ENCODE assay signal across 11 cellular contexts in the genomic region with DNA sequence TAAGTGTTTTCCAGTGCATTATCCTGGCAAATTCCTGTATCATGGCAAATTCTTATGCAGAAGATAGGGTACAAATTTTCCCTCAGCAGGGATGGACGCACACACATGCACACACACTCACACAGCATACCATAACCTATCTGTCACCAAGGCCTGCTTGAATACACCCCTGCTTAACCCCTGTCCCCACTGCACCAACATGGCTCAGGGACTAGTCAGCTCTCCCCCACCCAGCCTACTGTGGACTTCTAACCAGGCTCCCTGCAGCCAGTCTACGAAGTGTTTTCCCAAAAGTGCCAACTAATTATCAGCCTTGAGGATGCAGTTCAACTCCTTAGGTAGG.
DNase-seq lines count a peak whose midpoint lies in the region; ATAC-seq, FAIRE-seq and TF ChIP-seq lines count a peak whose summit lies in the region.
"Had no signal": no experiment of that assay in that cellular context is flagged by ENCODE, and none has a peak within 500 bp of the region (broad histone marks: within the 10 kb centered on the region; RNA-seq: fewer than 3 reads in every experiment).

No MANE protein-coding gene starts in this region.

- no peak for TF ChIP-seq EP300 in H1 (IDR thresholded peaks at IDR 0.05; ENCODE audit: borderline replicate concordance in 1 of 2, low read depth in 2 of 2, low read length in 2 of 2)

- peak overlapping the region; percentile 31; the same call in 1 of the 2 replicates for H3K4me2 ChIP-seq in OCI-LY1 (ENCODE audit: low read length)
- no peak overlapping the region for H3K4me2 ChIP-seq in H1 (ENCODE audit: insufficient read depth in 1 of 2, low read depth in 2 of 2, low read length in 2 of 2)

- TF ChIP-seq CTCF in Caco-2 (IDR thresholded peaks at IDR 0.05; ENCODE audit: insufficient read depth in 1 of 2, low read depth in 1 of 2, low read length in 1 of 2, severe bottlenecking in 1 of 2, unreplicated experiment in 1 of 2) (no peak), OCI-LY1 (IDR thresholded peaks at IDR 0.05; ENCODE audit: low read length) (no peak), H1 (IDR thresholded peaks at IDR 0.05; ENCODE audit: control extremely low read depth in 1 of 3, insufficient read depth in 1 of 3, low read depth in 1 of 3, low read length in 3 of 3) (no peak), nephron (IDR thresholded peaks at IDR 0.05; ENCODE audit: unreplicated experiment in 3 of 3) (no peak)

- no peak overlapping the region for H3K23ac ChIP-seq in H1 (ENCODE audit: insufficient read length)

- FAIRE-seq in H1 (lab: Jason Lieb, UNC) = no peak

- H3K36me3 Mint-ChIP-seq in Caco-2 (ENCODE audit: insufficient read depth, unreplicated experiment) (no peaks in the 10 kb centered on the region), nephron (ENCODE audit: low read depth) (no peaks in the 10 kb centered on the region)
- H3K36me3 Mint-ChIP-seq: natural killer cell treated with Interleukin-12 subunit alpha and Interleukin-12 subunit beta and Interleukin-15 and Interleukin-18, amount 100 ng/mL, for 72 hours had no signal

- no peak overlapping the region for H2BK12ac ChIP-seq in H1 (ENCODE audit: low read depth, low read length)

- H2BK120ac ChIP-seq in H1 (replicated peaks; ENCODE audit: low read depth, low read length) = no peak overlapping the region

- H3K27ac Mint-ChIP-seq in Caco-2 (ENCODE audit: unreplicated experiment) (peak overlapping the region; percentile 18), nephron (peak overlapping the region in 2 of 3 experiments; percentile 84 to 88)

- no TSS peak for BruUV-seq in Caco-2 (replicated peaks; lab: Mats Ljungman, UMichigan)

- H3K27me3 ChIP-seq in Caco-2 (replicated peaks; ENCODE audit: control insufficient read depth, insufficient read depth, low read length) (no peaks in the 10 kb centered on the region), OCI-LY1 (ENCODE audit: insufficient read depth, low read length) (no peaks in the 10 kb centered on the region), H1 (replicated peaks in 1 of 4; ENCODE audit: control insufficient read depth in 3 of 4, extremely low read depth in 1 of 4, insufficient read depth in 3 of 4, low read length in 3 of 4) (no peaks in the 10 kb centered on the region)

- H3K9me2 ChIP-seq in OCI-LY1 (ENCODE audit: low read depth, low read length) = no peaks in the 10 kb centered on the region

- H3K36me3 ChIP-seq in Caco-2 (ENCODE audit: control insufficient read depth, insufficient read depth, low read length) = no peaks in the 10 kb centered on the region
- H3K36me3 ChIP-seq in OCI-LY1 (ENCODE audit: insufficient read depth, low read length) = peaks cover 6% of the 10 kb centered on the region
- no peaks in the 10 kb centered on the region for H3K36me3 ChIP-seq in H1 (ENCODE audit: control insufficient read depth in 2 of 4, insufficient read depth in 4 of 4, low read length in 3 of 4)

- H3K4me3 Mint-ChIP-seq in Caco-2 (ENCODE audit: unreplicated experiment) (no peak overlapping the region), nephron (no peak overlapping the region)

- H2AK5ac ChIP-seq in H1 (ENCODE audit: low read depth, low read length) = no peak overlapping the region

- no peak overlapping the region for H2BK5ac ChIP-seq in H1 (ENCODE audit: low read depth, low read length)

- H3K4me3 ChIP-seq in Caco-2 (ENCODE audit: low read depth, low read length) (no peak overlapping the region), OCI-LY1 (ENCODE audit: low read depth, low read length, poor library complexity, severe bottlenecking) (no peak overlapping the region), H1 (ENCODE audit: extremely low read depth in 1 of 4, insufficient read depth in 2 of 4, low read depth in 3 of 4, low read length in 4 of 4) (no peak overlapping the region)

- H2BK20ac ChIP-seq in H1 (ENCODE audit: low read length) = no peak overlapping the region

- no peaks in the 10 kb centered on the region for H4K20me1 ChIP-seq in OCI-LY1 (ENCODE audit: insufficient read depth, low read length)
- H4K20me1 ChIP-seq in H1 (replicated peaks in 1 of 2; ENCODE audit: control insufficient read depth in 1 of 2, insufficient read depth in 2 of 2, low read length in 2 of 2) = no peaks in the 10 kb centered on the region

- no peak overlapping the region for H3K14ac ChIP-seq in H1 (ENCODE audit: insufficient read length)

- H3K4ac ChIP-seq in H1 (replicated peaks; ENCODE audit: insufficient read length, low read depth, low read length) = no peak overlapping the region

- no peak overlapping the region for H2BK15ac ChIP-seq in H1 (ENCODE audit: low read length)

- no peak for ATAC-seq in GM19328 (IDR thresholded peaks at IDR 0.05; ENCODE audit: unreplicated experiment)
- no peak for ATAC-seq in GM21786 (IDR thresholded peaks at IDR 0.05; ENCODE audit: unreplicated experiment)

- H3K9me3 ChIP-seq in Caco-2 = no peaks in the 10 kb centered on the region
- no peaks in the 10 kb centered on the region for H3K9me3 ChIP-seq in OCI-LY1 (ENCODE audit: low read length)
- H3K9me3 ChIP-seq in H1 (ENCODE audit: insufficient read depth in 2 of 2, low read depth in 1 of 2, low read length in 1 of 2) = no peaks in the 10 kb centered on the region

- H2AFZ ChIP-seq in OCI-LY1 (ENCODE audit: low read length) = no peak overlapping the region
- no peak overlapping the region for H2AFZ ChIP-seq in H1 (ENCODE audit: low read length)

- no peak overlapping the region for H3K56ac ChIP-seq in H1 (replicated peaks; ENCODE audit: insufficient read length, low read depth, low read length)

- H3K9ac ChIP-seq in OCI-LY1 (ENCODE audit: low read length) (no peak overlapping the region; the same call in 1 of the 2 replicates), H1 (replicated peaks in 1 of 4; ENCODE audit: extremely low read depth in 1 of 4, low read depth in 3 of 4, low read length in 3 of 4) (no peak overlapping the region)

- no peak overlapping the region for H3K18ac ChIP-seq in H1 (ENCODE audit: extremely low read depth, low read length)

- intact Hi-C loops in Caco-2 (cut with micrococcal nuclease; ENCODE audit: unreplicated experiment) = loop anchor here (1.0 to 2.0 kb wide), 3 partner anchors 14 to 148 kb away; a partner anchor contains a TSS

- 89% methylated on average over 2 of the region's 2 CpGs; no CpG with 5 or more reads in 1 of the 2 experiments for WGBS in H1 (ENCODE audit: extremely low coverage in 1 of 2, insufficient coverage in 1 of 2, insufficient read length in 1 of 2, insufficient replicate concordance in 2 of 2, low coverage in 1 of 2, low lambda C conversion rate in 2 of 2, missing lambda C conversion rate in 1 of 2), 2 experiments

- H3K79me2 ChIP-seq in OCI-LY1 (ENCODE audit: insufficient read depth, low read length) (peaks cover 69% of the 10 kb centered on the region), H1 (ENCODE audit: control insufficient read depth in 1 of 2, insufficient read depth in 2 of 2, low read length in 2 of 2) (no peaks in the 10 kb centered on the region)

- DNase-seq in Caco-2 (no peak), H1 (ENCODE audit: low read depth in 1 of 2, low spot score in 2 of 2) (no peak), mesenteric fat pad (ENCODE audit: low spot score) (no peak)
- DNase-seq in stimulated activated CD4-positive, alpha-beta T cell treated with anti-CD3 and anti-CD28 coated beads, Interleukin-2, amount 100 ng/mL, for 24 hours = no peak
- DNase-seq: central memory CD4-positive, alpha-beta T cell; NCI-H524 treated with DMSO at 0.1 percent for 48 hours had no signal

- no peak for TF ChIP-seq POLR2A in H1 (IDR thresholded peaks at IDR 0.05; ENCODE audit: control extremely low read depth in 1 of 2, low read depth in 2 of 2, low read length in 2 of 2)

- no peaks in the 10 kb centered on the region for H3K9me3 Mint-ChIP-seq in Caco-2 (ENCODE audit: unreplicated experiment)
- no peaks in the 10 kb centered on the region for H3K9me3 Mint-ChIP-seq in nephron
- H3K9me3 Mint-ChIP-seq: natural killer cell treated with Interleukin-12 subunit alpha and Interleukin-12 subunit beta and Interleukin-15 and Interleukin-18, amount 100 ng/mL, for 72 hours had no signal

- H3K27me3 Mint-ChIP-seq in Caco-2 (ENCODE audit: insufficient read depth, unreplicated experiment) (no peaks in the 10 kb centered on the region), nephron (ENCODE audit: low read depth) (no peaks in the 10 kb centered on the region)
- H3K27me3 Mint-ChIP-seq: natural killer cell treated with Interleukin-12 subunit alpha and Interleukin-12 subunit beta and Interleukin-15 and Interleukin-18, amount 100 ng/mL, for 72 hours had no signal

- no peak overlapping the region for H4K5ac ChIP-seq in H1 (ENCODE audit: insufficient read length, low read depth, low read length)

- POLR2A ChIA-PET in Caco-2 (lab: Charles Lee) = no interaction called here
- POLR2A ChIA-PET in H1 (lab: Charles Lee; ENCODE audit: partially characterized antibody) = interaction anchor here (0.6 to 0.9 kb wide), 3 partner anchors 9 to 70 kb away, joined by 3 read pairs; a partner anchor contains a TSS

- H3F3A ChIP-seq in OCI-LY1 (ENCODE audit: insufficient read depth, low read length) = no peaks in the 10 kb centered on the region

- H4K91ac ChIP-seq in H1 (replicated peaks; ENCODE audit: insufficient read length, low read length) = no peak overlapping the region

- TF ChIP-seq RAD21 in H1 (IDR thresholded peaks at IDR 0.05 in 1 of 2, conservative IDR thresholded peaks at IDR 0.05 in 1 of 2; ENCODE audit: low read depth in 2 of 2, low read length in 2 of 2) = no peak

- H3K4me1 Mint-ChIP-seq in Caco-2 (ENCODE audit: low read depth, unreplicated experiment) (peaks cover 30% of the 10 kb centered on the region), nephron (peaks cover 36% of the 10 kb centered on the region)

- no peaks in the 10 kb centered on the region for H3K23me2 ChIP-seq in H1 (ENCODE audit: low read depth, low read length)

- peaks cover 25% of the 10 kb centered on the region for H3K4me1 ChIP-seq in Caco-2
- peaks cover 50% of the 10 kb centered on the region for H3K4me1 ChIP-seq in OCI-LY1 (ENCODE audit: insufficient read depth, low read length, severe bottlenecking)
- peaks cover 0 to 6% (median 3%) of the 10 kb centered on the region in 4 experiments; a peak in 4 of 7 replicates for H3K4me1 ChIP-seq in H1 (replicated peaks in 1 of 4; ENCODE audit: control insufficient read depth in 3 of 4, insufficient read depth in 4 of 4, low read length in 3 of 4)

- H3K27ac ChIP-seq in OCI-LY1 (ENCODE audit: low read depth, low read length, poor library complexity, severe bottlenecking) (peak overlapping the region; percentile 51), H1 (ENCODE audit: low read depth, low read length) (no peak overlapping the region)

- CTCF ChIA-PET in Caco-2 (lab: Charles Lee) = interaction anchor here (0.7 kb wide), 1 partner anchor 81 kb away, joined by 4 read pairs; no protein-coding TSS in a partner anchor
- CTCF ChIA-PET in H1 (lab: Charles Lee; ENCODE audit: partially characterized antibody) = interaction anchor here (0.6 to 1.7 kb wide), 4 partner anchors 11 to 141 kb away, joined by 3 to 5 read pairs (median 4); no protein-coding TSS in a partner anchor

- H3K79me1 ChIP-seq in H1 (ENCODE audit: low read depth, low read length) = no peaks in the 10 kb centered on the region; the same call in 1 of the 2 replicates

- H4K8ac ChIP-seq in H1 (ENCODE audit: extremely low read depth, insufficient read depth, low read length) = peak overlapping the region; percentile 76; the same call in 1 of the 2 replicates

TF ChIP-seq in H1, 55 proteins besides CTCF, POLR2A, EP300 and RAD21:
- TF ChIP-seq KDM1A (IDR thresholded peaks at IDR 0.05; ENCODE audit: borderline replicate concordance, low read length) (no peak), CHD2 (IDR thresholded peaks at IDR 0.05; ENCODE audit: low read length) (no peak)
